In genomic region chr16:84720180-84720579, GRCh38 we compare ENCODE assay signal across 17 cellular contexts. TPM values are rescaled to one million over a fixed set of nuclear protein-coding genes. Genes with fewer than 3 reads are reported as not detected.
DNase-seq lines count a peak whose midpoint lies in the region; ATAC-seq and TF ChIP-seq lines count a peak whose summit lies in the region.
"Had no signal": no experiment of that assay in that cellular context is flagged by ENCODE, and none has a peak within 500 bp of the region (broad histone marks: within the 10 kb centered on the region; RNA-seq: fewer than 3 reads in every experiment).

No MANE protein-coding gene starts in this region.

- peak; percentile 59 for DNase-seq in AG09319 (ENCODE audit: extremely low read depth, low read depth)
- DNase-seq in GM04503 (ENCODE audit: low read depth), result peak; percentile 37
- DNase-seq in WERI-Rb-1, result peak; percentile 31
- peak; percentile 67 to 76 for DNase-seq in foreskin fibroblast
- DNase-seq in nucleus accumbens (lab: John Stamatoyannopoulos, UW), result no peak
- DNase-seq in aorta, result no peak
- no peak for DNase-seq in mesenteric fat pad (ENCODE audit: low spot score)
- DNase-seq: amygdala; dorsolateral prefrontal cortex; GOT3; NCI-H1436; PC-9; stimulated activated CD4-positive, alpha-beta T cell treated with anti-CD3 and anti-CD28 coated beads, Interleukin-1b, Interleukin-23, amount 100 ng/mL, for 48 hours had no signal

- H3K9me3 ChIP-seq in WERI-Rb-1 (ENCODE audit: severe bottlenecking) (no peaks in the 10 kb centered on the region), aorta (ENCODE audit: control insufficient read depth, low read length) (no peaks in the 10 kb centered on the region)
- H3K9me3 ChIP-seq: right atrium auricular region had no signal

- H3K4me1 ChIP-seq in aorta (ENCODE audit: control insufficient read depth in 1 of 2, insufficient read depth in 2 of 2, low read length in 2 of 2), result no peaks in the 10 kb centered on the region

- no peaks in the 10 kb centered on the region for H3K36me3 ChIP-seq in WERI-Rb-1
- peaks cover 0 to 3% of the 10 kb centered on the region in 2 donors for H3K36me3 ChIP-seq in aorta (ENCODE audit: control insufficient read depth in 1 of 2, insufficient read depth in 2 of 2, low read length in 1 of 2)
- H3K36me3 ChIP-seq: neural progenitor cell, right atrium auricular region had no signal

- 89% methylated on average over 8 of the region's 8 CpGs for WGBS in aorta, 2 donors

- H3K27me3 ChIP-seq in WERI-Rb-1 (ENCODE audit: insufficient read depth, low read depth, severe bottlenecking) (no peaks in the 10 kb centered on the region), aorta (ENCODE audit: control insufficient read depth in 1 of 2, insufficient read depth in 2 of 2, low read length in 1 of 2) (no peaks in the 10 kb centered on the region)
- H3K27me3 ChIP-seq: dorsolateral prefrontal cortex, neural progenitor cell, right atrium auricular region had no signal

- no peak overlapping the region for H3K4me3 ChIP-seq in WERI-Rb-1 (ENCODE audit: low read depth, low read length)
- no peak overlapping the region for H3K4me3 ChIP-seq in foreskin fibroblast (ENCODE audit: low read depth in 1 of 2, low read length in 2 of 2)
- H3K4me3 ChIP-seq in aorta (ENCODE audit: low read length in 2 of 2), result no peak overlapping the region
- H3K4me3 ChIP-seq: dorsolateral prefrontal cortex, neural progenitor cell, PC-9, right atrium auricular region had no signal

- intact Hi-C loops in aorta (cut with DNase I), result no loop called here

- H3K27ac ChIP-seq in WERI-Rb-1 (peak overlapping the region; percentile 47), aorta (ENCODE audit: low read depth in 1 of 2, low read length in 2 of 2) (no peak overlapping the region)
- H3K27ac ChIP-seq: dorsolateral prefrontal cortex, neural progenitor cell, PC-9, right atrium auricular region, VCaP had no signal

- ATAC-seq in GM19452 (IDR thresholded peaks at IDR 0.05; ENCODE audit: unreplicated experiment) (no peak), aorta (ENCODE audit: low FRiP score) (no peak)

- TF ChIP-seq CTCF in AG09319 (IDR thresholded peaks at IDR 0.05; ENCODE audit: low read depth, low read length) (no peak), WERI-Rb-1 (IDR thresholded peaks at IDR 0.05; ENCODE audit: low read depth, low read length) (no peak), foreskin fibroblast (IDR thresholded peaks at IDR 0.05; ENCODE audit: low read depth, low read length) (no peak)

RNA-seq across cellular contexts. Expression of gene USP10, which starts 20.4 kb away (rescaled TPM):
- 10 to 100 TPM; 53.4 to 59.4 TPM for total RNA-seq in aorta
- polyA plus RNA-seq in aorta, result 10 to 100 TPM; 14.0 to 26.8 TPM
- total RNA-seq in mesenteric fat pad, result 86.0 TPM

Comparison
In these comparisons a context has a peak if more than half of its experiments do, and no peak if none do; other contexts are left out.
1. DNase-seq: peak in AG09319 (single experiment), GM04503 (single experiment), WERI-Rb-1 (single experiment) and foreskin fibroblast (2 of 2); none in nucleus accumbens (0 of 56), aorta (0 of 2) and mesenteric fat pad (single experiment).